ENCODE assay signal across 23 cellular contexts in the genomic region with DNA sequence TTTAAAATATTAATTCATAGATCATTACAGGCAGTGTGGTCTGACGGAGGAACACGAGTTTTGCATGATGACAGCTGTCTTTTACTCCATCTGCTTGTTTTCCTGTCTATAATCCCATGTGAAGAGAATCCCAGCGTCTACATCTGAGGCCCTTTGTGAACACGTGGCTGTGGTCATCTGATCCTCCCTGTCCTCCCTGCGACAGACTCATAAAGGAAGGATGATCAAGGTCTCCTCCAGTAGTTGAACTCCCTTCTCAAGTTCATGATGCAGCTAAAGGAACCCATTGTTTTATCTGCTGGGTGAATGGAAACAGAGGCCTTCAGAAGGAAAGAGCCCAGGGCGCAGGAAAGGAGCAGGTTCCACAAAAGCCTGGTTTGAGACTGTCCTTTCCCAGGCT.
DNase-seq lines count a peak whose midpoint lies in the region; ATAC-seq and TF ChIP-seq lines count a peak whose summit lies in the region.
"Had no signal": no experiment of that assay in that cellular context is flagged by ENCODE, and none has a peak within 500 bp of the region (broad histone marks: within the 10 kb centered on the region; RNA-seq: fewer than 3 reads in every experiment).

No MANE protein-coding gene starts in this region.

- H3K14ac ChIP-seq in trophoblast cell (ENCODE audit: low read length), result no peak overlapping the region

- H2AK5ac ChIP-seq in trophoblast cell (ENCODE audit: low read length), result no peak overlapping the region

- H3K9me3 Mint-ChIP-seq in neural crest cell, result peaks cover 16% of the 10 kb centered on the region
- H3K9me3 Mint-ChIP-seq: CD4-positive, CD25-positive, alpha-beta regulatory T cell had no signal

- H3K79me2 ChIP-seq in DND-41 (ENCODE audit: insufficient read depth, low read length) (no peaks in the 10 kb centered on the region), trophoblast cell (ENCODE audit: control insufficient read depth, insufficient read depth, low read length, poor library complexity) (no peaks in the 10 kb centered on the region)

- H2AFZ ChIP-seq in DND-41 (ENCODE audit: low read depth, low read length) (0 out of 2 replicates have a peak overlapping the region, but pooled peaks have one; percentile 56), trophoblast cell (ENCODE audit: insufficient read depth, low read length, poor library complexity) (no peak overlapping the region)

- H3K23ac ChIP-seq in trophoblast cell (ENCODE audit: low read length), result no peak overlapping the region

- H3K79me1 ChIP-seq in trophoblast cell (ENCODE audit: low read length), result no peaks in the 10 kb centered on the region

- no peak overlapping the region for H2BK12ac ChIP-seq in trophoblast cell (ENCODE audit: low read length)

- H3K36me3 ChIP-seq in DND-41 (ENCODE audit: insufficient read depth, low read length) (no peaks in the 10 kb centered on the region), WERI-Rb-1 (no peaks in the 10 kb centered on the region; the same call in 1 of the 2 replicates), trophoblast cell (ENCODE audit: control insufficient read depth in 1 of 2, insufficient read depth in 2 of 2, low read length in 2 of 2) (no peaks in the 10 kb centered on the region)
- H3K36me3 ChIP-seq: BLaER1, SJSA1 had no signal

- no peak overlapping the region for H3K27ac ChIP-seq in DND-41 (ENCODE audit: low read length)
- peak overlapping the region; percentile 59 for H3K27ac ChIP-seq in WERI-Rb-1
- no peak overlapping the region for H3K27ac ChIP-seq in trophoblast cell (ENCODE audit: low read depth, low read length)
- H3K27ac ChIP-seq: BLaER1, HL-60, SJSA1 had no signal

- TF ChIP-seq CTCF in DND-41 (IDR thresholded peaks at IDR 0.05; ENCODE audit: borderline replicate concordance, extremely low read depth, low read length, poor library complexity, severe bottlenecking) (no peak), WERI-Rb-1 (IDR thresholded peaks at IDR 0.05; ENCODE audit: low read depth, low read length) (no peak), neural crest cell (conservative IDR thresholded peaks at IDR 0.05) (no peak)

- H3K36me3 Mint-ChIP-seq in neural crest cell (ENCODE audit: low read depth), result peaks cover 12% of the 10 kb centered on the region
- H3K36me3 Mint-ChIP-seq: CD4-positive, CD25-positive, alpha-beta regulatory T cell had no signal

- no peaks in the 10 kb centered on the region for H3K27me3 Mint-ChIP-seq in neural crest cell (ENCODE audit: low read depth)

- H3K27ac Mint-ChIP-seq in neural crest cell (ENCODE audit: unreplicated experiment), result peak overlapping the region; percentile 39
- H3K27ac Mint-ChIP-seq: CD4-positive, CD25-positive, alpha-beta regulatory T cell had no signal

- no peak overlapping the region for H4K12ac ChIP-seq in trophoblast cell (ENCODE audit: low read depth, low read length)

- H3K9me3 ChIP-seq in DND-41 (ENCODE audit: insufficient read depth, low read length, severe bottlenecking) (no peaks in the 10 kb centered on the region), WERI-Rb-1 (ENCODE audit: severe bottlenecking) (peaks cover 13% of the 10 kb centered on the region), trophoblast cell (ENCODE audit: insufficient read depth, low read depth, low read length) (peaks cover 2% of the 10 kb centered on the region)
- H3K9me3 ChIP-seq: SJSA1 had no signal

- no peak overlapping the region for H2BK120ac ChIP-seq in trophoblast cell (ENCODE audit: insufficient read depth, low read length, poor library complexity)

- H2BK5ac ChIP-seq in trophoblast cell (ENCODE audit: low read depth, low read length, poor library complexity), result no peak overlapping the region

- no CpG with 5 or more reads among the region's 6 CpGs for WGBS in trophoblast cell (ENCODE audit: extremely low coverage, insufficient coverage, insufficient read length)

- H4K20me1 ChIP-seq in DND-41 (ENCODE audit: insufficient read depth, low read length), result no peaks in the 10 kb centered on the region
- H4K20me1 ChIP-seq: BLaER1 had no signal

- H3K4me1 ChIP-seq in DND-41 (ENCODE audit: insufficient read depth, low read length) (no peaks in the 10 kb centered on the region), trophoblast cell (ENCODE audit: control insufficient read depth in 1 of 2, insufficient read depth in 2 of 2, low read length in 2 of 2) (peaks cover 2% of the 10 kb centered on the region in 2 experiments)
- H3K4me1 ChIP-seq: BLaER1, SJSA1 had no signal

- H3K4me2 ChIP-seq in DND-41 (ENCODE audit: insufficient read depth, low read length) (no peak overlapping the region), trophoblast cell (ENCODE audit: low read length) (no peak overlapping the region)
- H3K4me2 ChIP-seq: BLaER1 had no signal

- no peaks in the 10 kb centered on the region for H3K27me3 ChIP-seq in DND-41 (ENCODE audit: insufficient read depth, low read length, poor library complexity)
- H3K27me3 ChIP-seq in WERI-Rb-1 (ENCODE audit: insufficient read depth, low read depth, severe bottlenecking), result no peaks in the 10 kb centered on the region
- no peaks in the 10 kb centered on the region for H3K27me3 ChIP-seq in trophoblast cell (ENCODE audit: insufficient read depth, low read length)
- H3K27me3 ChIP-seq: BLaER1, SJSA1 had no signal

- peaks cover 31% of the 10 kb centered on the region for H3K4me1 Mint-ChIP-seq in neural crest cell
- H3K4me1 Mint-ChIP-seq: CD4-positive, CD25-positive, alpha-beta regulatory T cell had no signal

- no peak overlapping the region for H3K4me3 Mint-ChIP-seq in neural crest cell
- H3K4me3 Mint-ChIP-seq: CD4-positive, CD25-positive, alpha-beta regulatory T cell had no signal

- H3K9ac ChIP-seq in DND-41 (ENCODE audit: low read depth, low read length) (no peak overlapping the region), trophoblast cell (ENCODE audit: low read length) (no peak overlapping the region)
- H3K9ac ChIP-seq: BLaER1 had no signal

- H3K4ac ChIP-seq in trophoblast cell (ENCODE audit: low read depth, low read length), result no peak overlapping the region

- DNase-seq in DND-41 (no peak), NCI-H524 treated with DMSO at 0.1 percent for 48 hours (lab: John Stamatoyannopoulos, UW) (peak; percentile 77), WERI-Rb-1 (peak; percentile 73), neural crest cell (ENCODE audit: low read depth, low spot score) (no peak), SIG-M5 treated with dmso at 0.1 percent for 504 hours (lab: John Stamatoyannopoulos, UW; ENCODE audit: unreplicated experiment) (no peak), trophoblast cell (no peak)
- DNase-seq in activated CD4-positive, CD25-positive, alpha-beta regulatory T cell treated with anti-CD3 and anti-CD28 coated beads, Interleukin-2, amount 50 U/mL, for 72 hours, result no peak
- DNase-seq: CD4-positive, CD25-positive, alpha-beta regulatory T cell; COR-L47; DMS79; GF-D8; Karpas-422; NCI-H1092; NCI-H1436; NCI-H1930; NCI-H2107; NCI-H2227 treated with DMSO at 0.1 percent for 48 hours; PC-3; T-helper 1 cell had no signal

- H4K91ac ChIP-seq in trophoblast cell (ENCODE audit: low read depth, low read length), result no peak overlapping the region

- H3K4me3 ChIP-seq in DND-41 (ENCODE audit: low read depth in 1 of 2, low read length in 2 of 2), result no peak overlapping the region
- no peak overlapping the region for H3K4me3 ChIP-seq in WERI-Rb-1 (ENCODE audit: low read depth, low read length)
- H3K4me3 ChIP-seq in trophoblast cell (ENCODE audit: low read depth, low read length), result no peak overlapping the region
- H3K4me3 ChIP-seq: BLaER1, SJSA1 had no signal

- no peak for ATAC-seq in DND-41 (ENCODE audit: insufficient read depth, low read depth)
- ATAC-seq: PC-3, Right ventricle myocardium inferior had no signal

- no peak overlapping the region for H3K18ac ChIP-seq in trophoblast cell (ENCODE audit: low read length)

- H4K8ac ChIP-seq in trophoblast cell (ENCODE audit: low read depth, low read length), result no peak overlapping the region

Comparison
In these comparisons a context has a peak if more than half of its experiments do, and no peak if none do; other contexts are left out.
1. DNase-seq: peak in NCI-H524 treated with DMSO at 0.1 percent for 48 hours (single experiment) and WERI-Rb-1 (single experiment); none in DND-41 (single experiment), neural crest cell (single experiment), SIG-M5 treated with dmso at 0.1 percent for 504 hours (single experiment), trophoblast cell (0 of 2) and activated CD4-positive, CD25-positive, alpha-beta regulatory T cell treated with anti-CD3 and anti-CD28 coated beads, Interleukin-2, amount 50 U/mL, for 72 hours (single experiment).